Comparison of ENCODE assay signal across 12 cellular contexts in the genomic region with DNA sequence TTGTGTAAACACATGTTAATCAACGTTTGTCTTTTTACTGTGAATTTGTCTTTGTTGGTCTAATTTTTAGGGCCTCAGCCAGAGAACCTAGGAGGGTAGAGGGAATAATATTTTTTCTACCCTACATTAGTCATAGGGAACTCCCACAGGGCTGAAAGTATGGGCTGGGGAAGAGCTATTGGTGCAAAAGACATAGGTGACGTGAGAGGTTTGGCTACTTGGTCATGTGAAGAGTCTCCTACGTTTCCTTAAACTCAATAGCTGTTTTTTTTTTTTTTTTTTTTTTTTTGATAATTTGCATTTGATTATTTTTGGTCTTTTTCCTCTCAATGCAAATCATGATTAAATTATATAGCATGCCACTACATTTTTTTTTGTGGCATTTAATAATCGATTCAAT. TPM values are rescaled to one million over a fixed set of nuclear protein-coding genes. Genes with fewer than 3 reads are reported as not detected.
DNase-seq lines count a peak whose midpoint lies in the region; ATAC-seq lines count a peak whose summit lies in the region.
"Had no signal": no experiment of that assay in that cellular context is flagged by ENCODE, and none has a peak within 500 bp of the region (broad histone marks: within the 10 kb centered on the region; RNA-seq: fewer than 3 reads in every experiment).

No MANE protein-coding gene starts in this region.

- H3K27me3 Mint-ChIP-seq in effector memory CD8-positive, alpha-beta T cell: no peaks in the 10 kb centered on the region
- peaks cover 0 to 7% (median 3%) of the 10 kb centered on the region in 3 donors for H3K27me3 Mint-ChIP-seq in immature natural killer cell (ENCODE audit: low read depth in 3 of 3)

- H3K27ac Mint-ChIP-seq in effector memory CD8-positive, alpha-beta T cell: no peak overlapping the region
- peak overlapping the region in 1 of 6 donors; percentile 60 for H3K27ac Mint-ChIP-seq in immature natural killer cell
- H3K27ac Mint-ChIP-seq: activated naive CD4-positive, alpha-beta T cell treated with anti-CD3 and anti-CD28 coated beads, Interleukin-2, amount 10 ng/mL, durations not matched to agents 7 days and 5 days; T-helper 1 cell treated with Interleukin-12 subunit alpha and Interleukin-12 subunit beta and Interleukin-4 antibody, amounts not matched to agents 30 μg/mL and 1 μg/mL, for 36 hours had no signal

- H3K36me3 Mint-ChIP-seq in effector memory CD8-positive, alpha-beta T cell (ENCODE audit: insufficient read depth): no peaks in the 10 kb centered on the region
- H3K36me3 Mint-ChIP-seq in immature natural killer cell: no peaks in the 10 kb centered on the region
- H3K36me3 Mint-ChIP-seq: activated naive CD4-positive, alpha-beta T cell treated with anti-CD3 and anti-CD28 coated beads, Interleukin-2, amount 10 ng/mL, durations not matched to agents 7 days and 5 days had no signal

- peaks cover 0 to 8% of the 10 kb centered on the region in 2 donors for H3K4me1 Mint-ChIP-seq in effector memory CD8-positive, alpha-beta T cell (ENCODE audit: low read depth in 2 of 2)
- peaks cover 22 to 28% of the 10 kb centered on the region in 2 donors for H3K4me1 Mint-ChIP-seq in immature natural killer cell
- H3K4me1 Mint-ChIP-seq: activated naive CD4-positive, alpha-beta T cell treated with anti-CD3 and anti-CD28 coated beads, Interleukin-2, amount 10 ng/mL, durations not matched to agents 7 days and 5 days had no signal

- ATAC-seq in GM18508 (IDR thresholded peaks at IDR 0.05; ENCODE audit: insufficient read depth, unreplicated experiment): peak; percentile 46
- ATAC-seq in GM21528 (IDR thresholded peaks at IDR 0.05; ENCODE audit: low FRiP score, unreplicated experiment): peak; percentile 71
- ATAC-seq in HG03280 (IDR thresholded peaks at IDR 0.05; ENCODE audit: unreplicated experiment): peak; percentile 48
- peak; percentile 45 for ATAC-seq in effector memory CD8-positive, alpha-beta T cell (replicated peaks)
- ATAC-seq in left lobe of liver: no peak

- no peak overlapping the region for H3K4me3 Mint-ChIP-seq in effector memory CD8-positive, alpha-beta T cell
- peak overlapping the region in 2 of 5 donors; percentile 43 to 65 for H3K4me3 Mint-ChIP-seq in immature natural killer cell
- H3K4me3 Mint-ChIP-seq: activated naive CD4-positive, alpha-beta T cell treated with anti-CD3 and anti-CD28 coated beads, Interleukin-2, amount 10 ng/mL, durations not matched to agents 7 days and 5 days; T-helper 1 cell treated with Interleukin-12 subunit alpha and Interleukin-12 subunit beta and Interleukin-4 antibody, amounts not matched to agents 30 μg/mL and 1 μg/mL, for 36 hours had no signal

- no peaks in the 10 kb centered on the region for H3K9me3 Mint-ChIP-seq in effector memory CD8-positive, alpha-beta T cell
- no peaks in the 10 kb centered on the region for H3K9me3 Mint-ChIP-seq in immature natural killer cell
- H3K9me3 Mint-ChIP-seq: activated naive CD4-positive, alpha-beta T cell treated with anti-CD3 and anti-CD28 coated beads, Interleukin-2, amount 10 ng/mL, durations not matched to agents 7 days and 5 days; T-helper 1 cell treated with Interleukin-12 subunit alpha and Interleukin-12 subunit beta and Interleukin-4 antibody, amounts not matched to agents 30 μg/mL and 1 μg/mL, for 36 hours had no signal

- DNase-seq in effector memory CD8-positive, alpha-beta T cell: no peak
- DNase-seq in SHP77 (lab: John Stamatoyannopoulos, UW) (no peak), left lobe of liver (ENCODE audit: low spot score) (no peak), DMS79 treated with DMSO at 0.1 percent for 48 hours (lab: John Stamatoyannopoulos, UW) (no peak), immature natural killer cell (no peak)
- DNase-seq: activated naive CD4-positive, alpha-beta T cell treated with anti-CD3 and anti-CD28 coated beads, Interleukin-2, amount 10 ng/mL, durations not matched to agents 7 days and 5 days; stimulated activated naive CD4-positive, alpha-beta T cell had no signal

RNA-seq across cellular contexts. Expression of gene MMP7, which starts 15.9 kb away (rescaled TPM):
- total RNA-seq in left lobe of liver: 1.5 TPM
- not detected for polyA plus RNA-seq in immature natural killer cell
- total RNA-seq: endothelial cell of umbilical vein had no signal
